8 cellular contexts compared by ENCODE assay signal in the genomic region with DNA sequence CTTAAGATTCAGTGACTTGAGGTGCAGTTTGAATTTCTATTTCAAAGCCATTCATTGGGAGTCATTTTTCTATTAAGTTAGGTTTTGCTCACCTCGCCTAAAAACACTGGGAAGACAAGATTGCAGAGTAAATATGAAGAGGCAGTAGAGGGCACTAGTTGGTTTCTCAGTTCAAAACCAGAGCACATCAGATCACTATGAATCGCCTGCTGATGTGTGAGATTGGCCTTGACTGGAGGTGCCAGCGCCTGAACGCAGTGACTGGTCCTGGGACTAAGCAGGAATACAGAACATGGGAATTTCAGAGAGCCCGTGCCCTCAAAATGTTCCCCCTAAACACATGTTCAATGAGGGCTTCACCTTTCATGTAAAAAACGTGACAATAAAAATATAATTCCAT.
DNase-seq lines count a peak whose midpoint lies in the region; ATAC-seq and TF ChIP-seq lines count a peak whose summit lies in the region.

No MANE protein-coding gene starts in this region.

- no peak overlapping the region for H3K4me3 ChIP-seq in GM12865 (ENCODE audit: low read depth, low read length)

- H3K27ac ChIP-seq in 22Rv1, result no peak overlapping the region

- DNase-seq in GM12865 (ENCODE audit: low read depth), result peak; percentile 63
- peak; percentile 37 for DNase-seq in SHP77 treated with DMSO at 0.1 percent for 48 hours (lab: John Stamatoyannopoulos, UW)
- peak; percentile 87 for DNase-seq in dermis blood vessel endothelial cell
- DNase-seq in midbrain (lab: John Stamatoyannopoulos, UW), result peak; percentile 25

- TF ChIP-seq CTCF in 22Rv1 (IDR thresholded peaks at IDR 0.05) (peak; percentile 15; the same call in 1 of the 2 replicates), GM12865 (IDR thresholded peaks at IDR 0.05; ENCODE audit: insufficient read depth, low read depth, low read length, missing control alignments) (peak; percentile 29)

- ATAC-seq in HG03460 (IDR thresholded peaks at IDR 0.05; ENCODE audit: unreplicated experiment), result peak; percentile 73
- no peak for ATAC-seq in HG03442 (IDR thresholded peaks at IDR 0.05; ENCODE audit: unreplicated experiment)
- no peak for ATAC-seq in HG03342 (IDR thresholded peaks at IDR 0.05; ENCODE audit: unreplicated experiment)

Comparison
In these comparisons a context has a peak if more than half of its experiments do, and no peak if none do; other contexts are left out.
1. DNase-seq: peak in every context shown above with its lines; median percentile 87 in dermis blood vessel endothelial cell; 63 in GM12865; 37 in SHP77 treated with DMSO at 0.1 percent for 48 hours; 25 in midbrain.